8 cellular contexts compared by ENCODE assay signal in the genomic region with DNA sequence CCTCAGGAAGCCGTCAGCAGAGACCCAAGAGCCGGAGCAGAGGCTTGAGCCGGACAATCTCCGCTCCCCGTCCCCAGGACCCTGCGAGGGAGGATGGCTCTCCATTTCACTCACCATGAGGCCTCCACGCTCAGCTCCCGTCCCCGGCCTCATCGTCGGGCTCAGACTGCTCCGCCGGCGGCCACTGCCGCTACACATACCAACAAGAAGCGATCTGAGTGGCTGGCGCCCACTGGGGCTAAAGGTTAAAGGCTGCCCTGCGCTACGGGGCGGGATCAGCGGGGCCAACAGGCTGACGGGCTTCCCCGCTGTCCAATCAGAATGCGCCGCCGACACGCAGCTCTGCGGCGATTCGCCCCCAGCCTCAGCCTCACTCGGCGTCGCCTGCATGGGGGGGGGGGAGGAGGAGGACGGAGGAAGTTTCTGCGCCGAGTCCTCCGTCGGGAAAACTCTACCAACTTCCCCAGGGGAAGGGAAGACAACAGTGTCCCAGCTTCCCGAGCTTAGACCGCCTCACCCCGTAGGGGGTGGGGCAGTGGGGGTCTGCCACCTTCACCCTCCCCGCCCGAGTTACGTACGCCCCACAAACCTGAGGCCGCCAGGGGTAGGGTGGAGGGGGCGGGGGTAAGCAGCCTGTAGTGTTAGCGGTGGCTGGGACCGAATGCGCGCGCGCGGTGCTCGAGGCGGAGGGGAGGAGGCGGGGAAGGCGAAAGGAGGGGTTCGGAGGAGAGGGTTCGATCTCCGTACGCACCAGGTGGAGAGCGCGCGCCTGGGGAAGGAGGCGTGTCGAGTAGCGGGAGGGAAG. TPM values are rescaled to one million over a fixed set of nuclear protein-coding genes. Genes with fewer than 3 reads are reported as not detected.
DNase-seq lines count a peak whose midpoint lies in the region; TF ChIP-seq lines count a peak whose summit lies in the region.

TSS of gene PRPF40A (minus strand) at position 220 of the 805 bp plus-strand sequence. CDS start at position 198, 22 bp downstream.

- H3K9me3 ChIP-seq in effector memory CD4-positive, alpha-beta T cell (ENCODE audit: control insufficient read depth, low read length): no peaks in the 10 kb centered on the region

- no peaks in the 10 kb centered on the region for H3K27me3 ChIP-seq in effector memory CD4-positive, alpha-beta T cell (replicated peaks; ENCODE audit: control insufficient read depth, insufficient read depth, low read length, poor library complexity, severe bottlenecking)

- peak within 1 kb of the TSS; percentile 97 for H3K27ac ChIP-seq in effector memory CD4-positive, alpha-beta T cell (ENCODE audit: insufficient read depth, low read length, poor library complexity, severe bottlenecking)

- peaks cover 13% of the 10 kb centered on the region for H3K4me1 ChIP-seq in effector memory CD4-positive, alpha-beta T cell (ENCODE audit: control insufficient read depth, insufficient read depth, low read length, poor library complexity, severe bottlenecking)

- H3K4me3 ChIP-seq in effector memory CD4-positive, alpha-beta T cell (ENCODE audit: insufficient read depth, low read depth, low read length, poor library complexity, severe bottlenecking): peak within 1 kb of the TSS; percentile 100

- peaks cover 18% of the 10 kb centered on the region for H3K36me3 ChIP-seq in effector memory CD4-positive, alpha-beta T cell (ENCODE audit: control insufficient read depth, insufficient read depth, low read length)

- POLR2A ChIA-PET in activated CD8-positive, alpha-beta memory T cell treated with anti-CD3 and anti-CD28 coated beads for 36 hours (lab: Charles Lee): interaction anchor here (0.6 to 2.1 kb wide), 6 partner anchors 12 to 1456 kb away, joined by 3 to 14 read pairs (median 6); partner anchors contain the start of gene RBM43

- DNase-seq in CMK (ENCODE audit: low read depth): peak; percentile 87
- DNase-seq in GM20000 (ENCODE audit: low spot score): peak; percentile 94
- DNase-seq in HT-29 (ENCODE audit: low spot score): peak; percentile 97
- peak; percentile 96 to 98 for DNase-seq in NOMO-1 (lab: John Stamatoyannopoulos, UW; ENCODE audit: unreplicated experiment in 2 of 2)
- DNase-seq in effector memory CD4-positive, alpha-beta T cell: peak; percentile 97 to 98 (median 98)
- peak; percentile 99 for DNase-seq in medulla oblongata (ENCODE audit: extremely low spot score)
- DNase-seq in stimulated activated CD8-positive, alpha-beta memory T cell treated with anti-CD3 and anti-CD28 coated beads, Interleukin-12 subunit alpha, Interleukin-12 subunit beta, amount 100 ng/mL, for 1 hour (ENCODE audit: low read depth): peak; percentile 98

- CTCF ChIA-PET in activated CD8-positive, alpha-beta memory T cell treated with anti-CD3 and anti-CD28 coated beads for 36 hours (lab: Charles Lee): interaction anchor here (1.3 to 2.3 kb wide), 3 partner anchors 10 to 24 kb away, joined by 5 read pairs; no protein-coding TSS in a partner anchor

- TF ChIP-seq CTCF in GM20000 (IDR thresholded peaks at IDR 0.05; ENCODE audit: extremely low read depth, missing control alignments): no peak

RNA-seq across cellular contexts. Expression of gene PRPF40A, which starts in this region (rescaled TPM):
- total RNA-seq in HT-29 (2014; rRNA removed; shearing (Covaris generic)): 114 and 129 TPM in 2 replicates
- total RNA-seq in activated CD8-positive, alpha-beta memory T cell treated with anti-CD3 and anti-CD28 coated beads for 36 hours: 100 to 1,000 TPM; 140 to 146 TPM

Comparison
In these comparisons a context has a peak if more than half of its experiments do, and no peak if none do; other contexts are left out.
1. Peak in every context shown above with its lines: DNase-seq, H3K4me3 ChIP-seq and H3K27ac ChIP-seq.